8 cellular contexts compared by ENCODE assay signal in genomic region chr17:60526726-60527125, GRCh38. TPM values are rescaled to one million over a fixed set of nuclear protein-coding genes. Genes with fewer than 3 reads are reported as not detected.
DNase-seq lines count a peak whose midpoint lies in the region; ATAC-seq and TF ChIP-seq lines count a peak whose summit lies in the region.

No MANE protein-coding gene starts in this region.

- H3K9me3 Mint-ChIP-seq in CD4-positive, alpha-beta T cell = no peaks in the 10 kb centered on the region
- H3K9me3 Mint-ChIP-seq in effector memory CD8-positive, alpha-beta T cell = no peaks in the 10 kb centered on the region

- H3K36me3 Mint-ChIP-seq in CD4-positive, alpha-beta T cell (ENCODE audit: low read depth) = peaks cover 26% of the 10 kb centered on the region
- H3K36me3 Mint-ChIP-seq in effector memory CD8-positive, alpha-beta T cell (ENCODE audit: insufficient read depth) = peaks cover 10% of the 10 kb centered on the region

- ATAC-seq in CD4-positive, alpha-beta T cell (ENCODE audit: poor library complexity) = no peak
- ATAC-seq in effector memory CD8-positive, alpha-beta T cell (replicated peaks) = no peak
- ATAC-seq in GM21723 (IDR thresholded peaks at IDR 0.05; ENCODE audit: unreplicated experiment) = no peak

- H3F3A ChIP-seq in MM.1S (ENCODE audit: insufficient read depth, low read length) (no peaks in the 10 kb centered on the region), neural cell (ENCODE audit: insufficient read depth, low read length, poor library complexity, severe bottlenecking) (no peaks in the 10 kb centered on the region)

- H3K27ac ChIP-seq in CD4-positive, alpha-beta T cell (ENCODE audit: low read depth, low read length) = peak overlapping the region; percentile 98
- H3K27ac ChIP-seq in MM.1S (ENCODE audit: low read length) (no peak overlapping the region), neural cell (ENCODE audit: low read length) (no peak overlapping the region)

- H3K4me3 ChIP-seq in MM.1S (ENCODE audit: low read length) (peak overlapping the region; percentile 96), neural cell (ENCODE audit: low read length) (peak overlapping the region; percentile 94)

- TF ChIP-seq EP300 in neural cell (conservative IDR thresholded peaks at IDR 0.05; ENCODE audit: poor library complexity, severe bottlenecking) = no peak

- TF ChIP-seq CTCF in CD4-positive, alpha-beta T cell (IDR thresholded peaks at IDR 0.05) = no peak
- TF ChIP-seq CTCF in MM.1S (IDR thresholded peaks at IDR 0.05; ENCODE audit: low read length) = no peak
- no peak for TF ChIP-seq CTCF in neural cell (IDR thresholded peaks at IDR 0.05; ENCODE audit: poor library complexity, severe bottlenecking)

- no peaks in the 10 kb centered on the region for H3K27me3 ChIP-seq in CD4-positive, alpha-beta T cell (ENCODE audit: control insufficient read depth, insufficient read depth, low read length)
- H3K27me3 ChIP-seq in MM.1S (replicated peaks; ENCODE audit: insufficient read depth, low read length) (no peaks in the 10 kb centered on the region), neural cell (ENCODE audit: insufficient read depth, low read depth, low read length) (no peaks in the 10 kb centered on the region)

- peak overlapping the region; percentile 98 for H3K27ac Mint-ChIP-seq in CD4-positive, alpha-beta T cell
- H3K27ac Mint-ChIP-seq in effector memory CD8-positive, alpha-beta T cell = peak overlapping the region; percentile 99

- intact Hi-C loops in CD4-positive, alpha-beta T cell (cut with DNase I, micrococcal nuclease) = loop anchor here (5.0 to 10.0 kb wide), 3 partner anchors 41 to 1338 kb away; partner anchors contain the start of genes BCAS3 (in 1 of the 2) and BRIP1 (in 1 of the 2)

- no peak for DNase-seq in CD4-positive, alpha-beta T cell
- DNase-seq in MM.1S = no peak
- DNase-seq in effector memory CD8-positive, alpha-beta T cell = no peak
- DNase-seq in occipital lobe (lab: John Stamatoyannopoulos, UW) = no peak
- no peak for DNase-seq in HEK293T (ENCODE audit: extremely low spot score)
- no peak for DNase-seq in GM19240 (ENCODE audit: insufficient read length, low spot score)

- H3K4me1 Mint-ChIP-seq in CD4-positive, alpha-beta T cell (ENCODE audit: low read depth) = peaks cover 50% of the 10 kb centered on the region
- peaks cover 25 to 46% of the 10 kb centered on the region in 2 donors for H3K4me1 Mint-ChIP-seq in effector memory CD8-positive, alpha-beta T cell (ENCODE audit: low read depth in 2 of 2)

- H4K20me1 ChIP-seq in MM.1S (ENCODE audit: insufficient read depth, low read length) (no peaks in the 10 kb centered on the region), neural cell (ENCODE audit: insufficient read depth) (no peaks in the 10 kb centered on the region)

- no peaks in the 10 kb centered on the region for H3K27me3 Mint-ChIP-seq in CD4-positive, alpha-beta T cell
- H3K27me3 Mint-ChIP-seq in effector memory CD8-positive, alpha-beta T cell = no peaks in the 10 kb centered on the region

- H3K36me3 ChIP-seq in MM.1S (replicated peaks; ENCODE audit: insufficient read depth, low read length) = no peaks in the 10 kb centered on the region
- no peaks in the 10 kb centered on the region for H3K36me3 ChIP-seq in neural cell (ENCODE audit: insufficient read depth, low read length)

- POLR2A ChIA-PET in CD4-positive, alpha-beta T cell (lab: Charles Lee) = interaction anchor here (1.0 to 2.9 kb wide), 4 partner anchors 22 to 908 kb away, joined by 3 to 17 read pairs (median 4); partner anchors contain the start of genes BCAS3, CLTC and USP32
- POLR2A ChIA-PET in HEK293T (lab: Yijun Ruan, JAX) = interaction anchor here (0.5 to 3.4 kb wide), 22 partner anchors 8 to 111 kb away, joined by 3 to 17 read pairs (median 4); partner anchors contain the start of gene PPM1D

- H3K9me2 ChIP-seq in MM.1S (replicated peaks; ENCODE audit: insufficient read depth, low read length) (no peaks in the 10 kb centered on the region), neural cell (ENCODE audit: insufficient read depth, low read length) (no peaks in the 10 kb centered on the region)

- no peak for TF ChIP-seq RAD21 in neural cell (conservative IDR thresholded peaks at IDR 0.05)

- H2AFZ ChIP-seq in MM.1S (ENCODE audit: low read length) (peak overlapping the region; percentile 97), neural cell (ENCODE audit: low read depth, low read length) (peak overlapping the region; percentile 95)

- H3K4me3 Mint-ChIP-seq in CD4-positive, alpha-beta T cell = peak overlapping the region; percentile 99
- peak overlapping the region; percentile 88 to 96 for H3K4me3 Mint-ChIP-seq in effector memory CD8-positive, alpha-beta T cell

- H3K9me3 ChIP-seq in CD4-positive, alpha-beta T cell (ENCODE audit: control insufficient read depth, low read length) = no peaks in the 10 kb centered on the region
- no peaks in the 10 kb centered on the region for H3K9me3 ChIP-seq in MM.1S (replicated peaks; ENCODE audit: insufficient read depth, low read length)
- H3K9me3 ChIP-seq in neural cell (ENCODE audit: low read length) = no peaks in the 10 kb centered on the region

- H3K9ac ChIP-seq in MM.1S (ENCODE audit: low read length) (peak overlapping the region; percentile 93; the same call in 1 of the 2 replicates), neural cell (ENCODE audit: low read length) (peak overlapping the region; percentile 95)

- CTCF ChIA-PET in CD4-positive, alpha-beta T cell (lab: Charles Lee) = no interaction called here
- CTCF ChIA-PET in HEK293T (lab: Yijun Ruan, JAX) = interaction anchor here (0.8 to 1.8 kb wide), 3 partner anchors 43 to 114 kb away, joined by 4 to 8 read pairs (median 4); no protein-coding TSS in a partner anchor

- H3K79me2 ChIP-seq in MM.1S (ENCODE audit: low read length) = peaks cover 52% of the 10 kb centered on the region
- H3K79me2 ChIP-seq in neural cell (replicated peaks; ENCODE audit: insufficient read depth, low read length) = peaks cover 45% of the 10 kb centered on the region

- H3K4me2 ChIP-seq in MM.1S (ENCODE audit: low read depth, low read length) = peak overlapping the region; percentile 77
- H3K4me2 ChIP-seq in neural cell (ENCODE audit: low read length) = peak overlapping the region; percentile 80

- H3K4me1 ChIP-seq in MM.1S (ENCODE audit: low read length) = peaks cover 7% of the 10 kb centered on the region; the same call in 1 of the 2 replicates

TF ChIP-seq in neural cell, 6 proteins besides CTCF, POLR2A, EP300 and RAD21 (continues in another document):
- no peak for TF ChIP-seq REST (IDR thresholded peaks at IDR 0.05; ENCODE audit: borderline replicate concordance)
- TF ChIP-seq TAF1 (IDR thresholded peaks at IDR 0.05; ENCODE audit: low read depth) = no peak
- TF ChIP-seq POLR2AphosphoS5 (IDR thresholded peaks at IDR 0.05) = no peak

TF ChIP-seq in HEK293T, 16 proteins besides CTCF, POLR2A, EP300 and RAD21:
- TF ChIP-seq TARDBP (IDR thresholded peaks at IDR 0.05) (no peak), HDGF (IDR thresholded peaks at IDR 0.05; ENCODE audit: borderline replicate concordance) (no peak), SUZ12 (IDR thresholded peaks at IDR 0.05) (no peak), FOXK2 (IDR thresholded peaks at IDR 0.05) (no peak), FOXM1 (IDR thresholded peaks at IDR 0.05; ENCODE audit: borderline replicate concordance) (no peak), ZNF384 (IDR thresholded peaks at IDR 0.05) (no peak), ELF4 (IDR thresholded peaks at IDR 0.05) (no peak), LEF1 (IDR thresholded peaks at IDR 0.05; ENCODE audit: borderline replicate concordance) (no peak), SP1 (IDR thresholded peaks at IDR 0.05) (no peak), L3MBTL2 (conservative IDR thresholded peaks at IDR 0.05) (no peak), PKNOX1 (IDR thresholded peaks at IDR 0.05) (no peak), ARNT (IDR thresholded peaks at IDR 0.05) (no peak), FOXA1 (IDR thresholded peaks at IDR 0.05) (no peak), NFRKB (IDR thresholded peaks at IDR 0.05) (no peak), CTBP1 (IDR thresholded peaks at IDR 0.05; ENCODE audit: borderline replicate concordance) (no peak), BHLHE40 (IDR thresholded peaks at IDR 0.05; ENCODE audit: borderline replicate concordance) (no peak)

RNA-seq across cellular contexts. Expression of gene APPBP2, which starts 0.7 kb away (rescaled TPM):
- total RNA-seq in CD4-positive, alpha-beta T cell = 10 to 100 TPM; 18.5 to 18.7 TPM
- 36.0 and 40.4 TPM in 2 replicates for polyA plus RNA-seq in neural cell
- polyA minus RNA-seq in neural cell = 84.0 and 89.7 TPM in 2 replicates
- total RNA-seq in occipital lobe = 80.5 TPM
